ENCODE assay signal across 8 cellular contexts in the genomic region with DNA sequence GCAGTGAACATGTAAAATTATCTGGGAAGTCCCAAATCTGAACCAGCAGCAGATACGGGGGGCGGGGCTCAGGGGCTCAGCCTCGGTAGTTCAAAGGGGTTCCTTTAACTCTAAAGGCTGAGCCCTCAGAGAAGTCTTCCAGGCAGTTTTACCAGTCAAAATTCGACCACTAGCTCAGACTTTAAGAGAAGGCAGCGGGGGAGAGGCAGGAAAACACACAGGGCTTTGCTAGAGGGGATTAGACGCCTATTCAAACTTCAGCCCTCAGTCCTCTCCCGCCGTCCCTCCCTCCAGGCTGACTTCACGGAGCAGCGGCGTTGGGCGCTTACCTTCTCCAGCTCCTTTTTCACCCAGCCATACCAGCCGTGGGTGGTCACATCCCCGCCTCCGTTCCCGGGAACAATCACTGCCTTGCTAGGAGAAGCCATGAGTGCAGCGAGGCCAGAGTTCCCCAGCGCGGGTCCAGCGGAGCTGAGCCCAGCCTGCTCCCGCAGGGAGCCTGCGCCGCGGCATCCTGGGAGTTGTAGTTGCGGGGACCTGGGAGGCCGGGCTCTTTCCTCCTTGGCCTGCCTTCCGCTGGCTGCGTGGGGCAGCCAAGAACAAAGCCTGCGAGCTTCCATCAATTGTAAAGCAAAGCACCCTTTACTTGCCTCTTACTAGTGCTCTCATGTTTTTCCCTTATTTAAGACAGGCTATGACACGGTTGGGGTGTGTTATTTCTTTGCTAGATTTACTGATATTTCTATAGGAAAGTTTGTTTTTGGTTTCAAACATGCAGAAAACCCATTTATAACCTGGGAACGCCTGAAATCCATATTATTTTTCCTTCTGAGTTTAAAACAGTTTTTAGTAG. TPM values are rescaled to one million over a fixed set of nuclear protein-coding genes. Genes with fewer than 3 reads are reported as not detected.
DNase-seq lines count a peak whose midpoint lies in the region; ATAC-seq and TF ChIP-seq lines count a peak whose summit lies in the region.

A gene (minus strand): TSS at position 486 of the 853 bp plus-strand sequence. CDS start 58 bp downstream, at position 428.

- H3K27ac Mint-ChIP-seq in activated naive CD8-positive, alpha-beta T cell treated with anti-CD3 and anti-CD28 coated beads, Interleukin-2, amount 10 ng/mL, durations not matched to agents 7 days and 5 days = peak within 1 kb of the TSS; percentile 82

- peak; percentile 78 for DNase-seq in GM10266 (ENCODE audit: extremely low spot score)
- DNase-seq in NB4 (ENCODE audit: low read depth) = peak; percentile 89
- peak; percentile 69 to 83 for DNase-seq in SW 1271 (lab: John Stamatoyannopoulos, UW)
- peak; percentile 79 for DNase-seq in activated naive CD8-positive, alpha-beta T cell treated with anti-CD3 and anti-CD28 coated beads, Interleukin-2, amount 10 ng/mL, durations not matched to agents 7 days and 5 days
- DNase-seq in cardiac muscle cell (ENCODE audit: low read depth in 1 of 2, low spot score in 1 of 2) = peak; percentile 89 to 91
- DNase-seq in tibial artery = peak; percentile 81 to 88

- H3K9me3 Mint-ChIP-seq in activated naive CD8-positive, alpha-beta T cell treated with anti-CD3 and anti-CD28 coated beads, Interleukin-2, amount 10 ng/mL, durations not matched to agents 7 days and 5 days = no peaks in the 10 kb centered on the region

- no peaks in the 10 kb centered on the region for H3K4me1 ChIP-seq in cardiac muscle cell (ENCODE audit: low read depth)
- H3K4me1 ChIP-seq in parathyroid adenoma = no peaks in the 10 kb centered on the region
- peaks cover 0 to 15% (median 7%) of the 10 kb centered on the region in 4 donors for H3K4me1 ChIP-seq in tibial artery

- no peaks in the 10 kb centered on the region for H3K9me3 ChIP-seq in cardiac muscle cell (ENCODE audit: low read depth)
- H3K9me3 ChIP-seq in parathyroid adenoma (ENCODE audit: control insufficient read depth, low read length) = no peaks in the 10 kb centered on the region
- H3K9me3 ChIP-seq in tibial artery = no peaks in the 10 kb centered on the region

- intact Hi-C loops in tibial artery (cut with DNase I; ENCODE audit: low total_unique reads) = no loop called here

- peak within 1 kb of the TSS; percentile 97 for H3K4me3 Mint-ChIP-seq in activated naive CD8-positive, alpha-beta T cell treated with anti-CD3 and anti-CD28 coated beads, Interleukin-2, amount 10 ng/mL, durations not matched to agents 7 days and 5 days

- H3K4me3 ChIP-seq in NB4 (ENCODE audit: low read depth, low read length) = peak within 1 kb of the TSS; percentile 80
- peak within 1 kb of the TSS; percentile 71 for H3K4me3 ChIP-seq in cardiac muscle cell
- H3K4me3 ChIP-seq in parathyroid adenoma (ENCODE audit: low read depth, low read length) = peak within 1 kb of the TSS; percentile 65
- peak within 1 kb of the TSS; percentile 69 to 81 for H3K4me3 ChIP-seq in tibial artery

- H3K4me2 ChIP-seq in parathyroid adenoma (ENCODE audit: low read length) = peak within 1 kb of the TSS; percentile 56

- H3K36me3 ChIP-seq in cardiac muscle cell = no peaks in the 10 kb centered on the region
- H3K36me3 ChIP-seq in parathyroid adenoma (ENCODE audit: control insufficient read depth, insufficient read depth, low read length) = no peaks in the 10 kb centered on the region
- peaks cover 5 to 13% (median 7%) of the 10 kb centered on the region in 3 donors for H3K36me3 ChIP-seq in tibial artery

- H3K27me3 ChIP-seq in cardiac muscle cell (no peaks in the 10 kb centered on the region), parathyroid adenoma (ENCODE audit: control insufficient read depth, insufficient read depth, low read length) (no peaks in the 10 kb centered on the region), tibial artery (no peaks in the 10 kb centered on the region)

- H3K27me3 Mint-ChIP-seq in activated naive CD8-positive, alpha-beta T cell treated with anti-CD3 and anti-CD28 coated beads, Interleukin-2, amount 10 ng/mL, durations not matched to agents 7 days and 5 days = no peaks in the 10 kb centered on the region

- POLR2A ChIA-PET in activated naive CD8-positive, alpha-beta T cell treated with anti-CD3 and anti-CD28 coated beads, Interleukin-2, amount 10 ng/mL, durations not matched to agents 7 days and 5 days (lab: Charles Lee) = interaction anchor here (0.5 to 4.3 kb wide), 3 partner anchors 11 to 33 kb away, joined by 3 to 64 read pairs (median 16); a partner anchor contains a TSS

- peak within 1 kb of the TSS; percentile 25 for H3K9ac ChIP-seq in parathyroid adenoma

- ATAC-seq in HG02571 (IDR thresholded peaks at IDR 0.05; ENCODE audit: unreplicated experiment) = peak; percentile 92
- peak; percentile 100 for ATAC-seq in activated naive CD8-positive, alpha-beta T cell treated with anti-CD3 and anti-CD28 coated beads, Interleukin-2, amount 10 ng/mL, durations not matched to agents 7 days and 5 days (ENCODE audit: low read depth)

- H3K79me2 ChIP-seq in parathyroid adenoma = no peaks in the 10 kb centered on the region

- no peak for TF ChIP-seq CTCF in GM10266 (IDR thresholded peaks at IDR 0.05; ENCODE audit: control insufficient read depth, insufficient read depth, low read depth, missing control alignments)
- TF ChIP-seq CTCF in NB4 (IDR thresholded peaks at IDR 0.05; ENCODE audit: low read depth, low read length) = no peak
- no peak for TF ChIP-seq CTCF in cardiac muscle cell (IDR thresholded peaks at IDR 0.05; ENCODE audit: low read depth, low read length)
- no peak for TF ChIP-seq CTCF in parathyroid adenoma (IDR thresholded peaks at IDR 0.05)
- TF ChIP-seq CTCF in tibial artery (IDR thresholded peaks at IDR 0.05) = no peak

- peak within 1 kb of the TSS; percentile 74 for H3K27ac ChIP-seq in cardiac muscle cell
- H3K27ac ChIP-seq in parathyroid adenoma = peak within 1 kb of the TSS; percentile 13
- H3K27ac ChIP-seq in tibial artery = peak within 1 kb of the TSS; percentile 76 to 82

- no peak for TF ChIP-seq POLR2A in NB4 (IDR thresholded peaks at IDR 0.05; ENCODE audit: extremely low read depth, insufficient read length)

- H2AFZ ChIP-seq in parathyroid adenoma = peak within 1 kb of the TSS; percentile 93

- H3K4me1 Mint-ChIP-seq in activated naive CD8-positive, alpha-beta T cell treated with anti-CD3 and anti-CD28 coated beads, Interleukin-2, amount 10 ng/mL, durations not matched to agents 7 days and 5 days = peaks cover 13% of the 10 kb centered on the region

- peaks cover 9% of the 10 kb centered on the region for H3K36me3 Mint-ChIP-seq in activated naive CD8-positive, alpha-beta T cell treated with anti-CD3 and anti-CD28 coated beads, Interleukin-2, amount 10 ng/mL, durations not matched to agents 7 days and 5 days

RNA-seq across cellular contexts. Expression of the gene that starts here (rescaled TPM):
- total RNA-seq in activated naive CD8-positive, alpha-beta T cell treated with anti-CD3 and anti-CD28 coated beads, Interleukin-2, amount 10 ng/mL, durations not matched to agents 7 days and 5 days = 10 to 100 TPM; 13.9 to 15.2 TPM
- total RNA-seq in cardiac muscle cell = 19.2 and 20.4 TPM in 2 replicates
- 9.2 and 9.8 TPM in 2 replicates for polyA plus RNA-seq in cardiac muscle cell

Comparison
In these comparisons a context has a peak if more than half of its experiments do, and no peak if none do; other contexts are left out.
1. Peak in every context shown above with its lines: DNase-seq, ATAC-seq, H3K4me3 ChIP-seq and H3K27ac ChIP-seq.
2. H3K27ac ChIP-seq: peak in every context shown above with its lines; median percentile 79 in tibial artery; 74 in cardiac muscle cell; 13 in parathyroid adenoma.